ENCODE assay signal across 13 cellular contexts in the genomic region with DNA sequence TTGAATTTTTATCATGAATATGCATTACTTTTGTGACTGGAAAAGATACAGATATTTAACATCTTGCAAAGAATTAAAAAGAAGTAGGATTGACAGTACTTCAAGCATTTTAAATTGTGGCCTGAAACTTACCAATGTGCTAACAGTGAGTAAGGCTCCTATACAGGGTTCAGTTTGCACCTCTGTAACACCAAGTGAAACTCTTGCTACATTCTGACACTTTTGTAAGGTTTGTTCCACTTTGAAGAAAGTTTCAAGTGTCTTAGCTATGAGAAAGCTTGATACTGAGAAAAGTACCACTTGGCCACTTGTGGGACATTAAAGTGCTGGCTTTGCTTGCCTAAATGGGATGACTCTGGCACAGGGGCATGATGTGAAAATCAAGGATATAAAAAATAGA.
A peak's percentile ranks its signal among the peaks of the same experiment; 100 is the strongest.
DNase-seq lines count a peak whose midpoint lies in the region; ATAC-seq and TF ChIP-seq lines count a peak whose summit lies in the region.
"Had no signal": no experiment of that assay in that cellular context is flagged by ENCODE, and none has a peak within 500 bp of the region (broad histone marks: within the 10 kb centered on the region; RNA-seq: fewer than 3 reads in every experiment).

No MANE protein-coding gene starts in this region.

- ATAC-seq in stimulated activated naive CD8-positive, alpha-beta T cell treated with anti-CD3 and anti-CD28 coated beads, Interleukin-15, amount 100 ng/mL, for 72 hours: peak; percentile 67
- no peak for ATAC-seq in stimulated activated naive CD8-positive, alpha-beta T cell treated with anti-CD3 and anti-CD28 coated beads, Interleukin-15, Interleukin-2, amounts not matched to agents 100 U/mL and 50 U/mL, for 24 hours
- ATAC-seq in GM19351 (IDR thresholded peaks at IDR 0.05; ENCODE audit: unreplicated experiment) (peak; percentile 64), left lung (peak; percentile 90), Right ventricle myocardium inferior (no peak)

- H3K9me3 Mint-ChIP-seq in stimulated activated naive CD8-positive, alpha-beta T cell treated with anti-CD3 and anti-CD28 coated beads, Interleukin-15, amount 100 ng/mL, for 72 hours: peaks cover 0 to 6% of the 10 kb centered on the region in 2 donors
- H3K9me3 Mint-ChIP-seq: CD4-positive, alpha-beta T cell had no signal

- no peaks in the 10 kb centered on the region for H3K4me1 Mint-ChIP-seq in stimulated activated naive CD8-positive, alpha-beta T cell treated with anti-CD3 and anti-CD28 coated beads, Interleukin-15, amount 100 ng/mL, for 72 hours

- in situ Hi-C loops in ACHN (cut with HindIII; ENCODE audit: low pct_ligation_motif_present, low pct_unique_long_range_greater_than_20kb, low sequenced_read_pairs): no loop called here

- H3K36me3 ChIP-seq in left lung: no peaks in the 10 kb centered on the region
- H3K36me3 ChIP-seq: HAP-1 had no signal

- H3K27me3 Mint-ChIP-seq in stimulated activated naive CD8-positive, alpha-beta T cell treated with anti-CD3 and anti-CD28 coated beads, Interleukin-15, amount 100 ng/mL, for 72 hours: no peaks in the 10 kb centered on the region
- H3K27me3 Mint-ChIP-seq: CD4-positive, alpha-beta T cell had no signal

- no peaks in the 10 kb centered on the region for H3K27me3 ChIP-seq in left lung

- DNase-seq in stimulated activated naive CD8-positive, alpha-beta T cell treated with anti-CD3 and anti-CD28 coated beads, Interleukin-15, amount 100 ng/mL, for 72 hours: no peak
- DNase-seq in stimulated activated naive CD8-positive, alpha-beta T cell treated with anti-CD3 and anti-CD28 coated beads, Interleukin-15, Interleukin-2, amounts not matched to agents 100 U/mL and 50 U/mL, for 24 hours: no peak
- no peak for DNase-seq in left lung
- no peak for DNase-seq in ACHN
- DNase-seq in Right ventricle myocardium inferior (ENCODE audit: missing footprints): no peak
- DNase-seq: AML-193; Caco-2; CD4-positive, alpha-beta T cell; GM23248 had no signal

- no peak for TF ChIP-seq CTCF in left lung (IDR thresholded peaks at IDR 0.05)

- no peaks in the 10 kb centered on the region for H3K9me3 ChIP-seq in left lung
- H3K9me3 ChIP-seq: Caco-2, HAP-1 had no signal

- no peak overlapping the region for H3K27ac Mint-ChIP-seq in stimulated activated naive CD8-positive, alpha-beta T cell treated with anti-CD3 and anti-CD28 coated beads, Interleukin-15, amount 100 ng/mL, for 72 hours
- H3K27ac Mint-ChIP-seq: CD4-positive, alpha-beta T cell had no signal

- intact Hi-C loops in left lung (cut with DNase I) (no loop called here), Right ventricle myocardium inferior (cut with DNase I) (no loop called here)

- no peak overlapping the region for H3K4me3 ChIP-seq in left lung
- H3K4me3 ChIP-seq: GM23248, HAP-1 had no signal

- no peaks in the 10 kb centered on the region for H3K4me1 ChIP-seq in left lung
- H3K4me1 ChIP-seq: Caco-2, HAP-1 had no signal

- no peak overlapping the region for H3K27ac ChIP-seq in left lung
- H3K27ac ChIP-seq: C4-2B, GM23248, HL-60 had no signal

- H3K4me3 Mint-ChIP-seq in stimulated activated naive CD8-positive, alpha-beta T cell treated with anti-CD3 and anti-CD28 coated beads, Interleukin-15, amount 100 ng/mL, for 72 hours: no peak overlapping the region
- H3K4me3 Mint-ChIP-seq: CD4-positive, alpha-beta T cell had no signal

Comparison
In these comparisons a context has a peak if more than half of its experiments do, and no peak if none do; other contexts are left out.
1. ATAC-seq: peak in stimulated activated naive CD8-positive, alpha-beta T cell treated with anti-CD3 and anti-CD28 coated beads, Interleukin-15, amount 100 ng/mL, for 72 hours (single experiment), GM19351 (single experiment) and left lung (single experiment); none in stimulated activated naive CD8-positive, alpha-beta T cell treated with anti-CD3 and anti-CD28 coated beads, Interleukin-15, Interleukin-2, amounts not matched to agents 100 U/mL and 50 U/mL, for 24 hours (single experiment) and Right ventricle myocardium inferior (single experiment).